Comparison of ENCODE assay signal across 8 cellular contexts in the genomic region with DNA sequence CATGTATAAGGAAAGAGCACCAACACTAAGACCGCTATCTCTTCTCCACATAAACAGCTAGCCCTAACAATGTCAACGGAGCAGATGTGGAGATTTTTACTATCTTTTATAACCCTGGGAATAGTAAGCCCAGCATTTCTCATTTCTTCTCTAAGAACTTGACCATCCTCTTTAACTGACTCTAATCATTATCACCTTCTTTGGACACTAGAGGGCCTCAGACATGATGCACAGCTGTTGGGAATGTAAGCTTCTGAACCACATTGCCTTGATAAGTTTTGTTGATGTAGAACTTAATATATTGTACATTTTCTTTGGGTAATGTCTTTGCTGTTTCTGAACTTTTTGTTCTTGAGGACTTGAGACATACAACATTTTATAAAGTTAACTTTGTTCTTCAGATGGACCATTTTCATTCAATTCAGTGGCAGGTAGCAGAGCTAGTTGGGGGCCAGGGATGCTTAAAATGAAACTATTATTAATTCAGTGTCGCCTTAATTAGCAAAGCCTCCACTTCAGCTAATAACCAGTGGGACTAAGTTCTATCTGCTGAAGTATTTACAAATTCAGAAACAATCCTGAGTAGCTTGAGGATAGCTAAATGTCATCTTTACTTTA. TPM values are rescaled to one million over a fixed set of nuclear protein-coding genes. Genes with fewer than 3 reads are reported as not detected.
DNase-seq lines count a peak whose midpoint lies in the region; ATAC-seq and TF ChIP-seq lines count a peak whose summit lies in the region.

No MANE protein-coding gene starts in this region.

- H3F3A ChIP-seq in DOHH2 (ENCODE audit: control insufficient read depth, insufficient read depth) = 0 out of 2 replicates have a peak, but pooled peaks cover 5% of the 10 kb centered on the region

- H3K79me2 ChIP-seq in DOHH2 (ENCODE audit: control insufficient read depth, low read length) = peaks cover 4% of the 10 kb centered on the region

- no peak overlapping the region for H3K4me2 ChIP-seq in DOHH2 (ENCODE audit: low read length)

- WGBS in right lobe of liver (ENCODE audit: insufficient coverage, low coverage, low lambda C conversion rate, missing lambda C conversion rate) = 47% methylated on average over 3 of the region's 3 CpGs
- WGBS in aorta, 2 donors = 61 to 72% methylated on average over 3 of the region's 3 CpGs

- H3K27ac ChIP-seq in DOHH2 (ENCODE audit: low read depth, low read length) = no peak overlapping the region
- H3K27ac ChIP-seq in right lobe of liver = no peak overlapping the region
- no peak overlapping the region for H3K27ac ChIP-seq in aorta (ENCODE audit: low read depth in 1 of 2, low read length in 2 of 2)

- TF ChIP-seq POLR2A in right lobe of liver (IDR thresholded peaks at IDR 0.05) = no peak

- H3K4me3 ChIP-seq in DOHH2 (ENCODE audit: low read length) (no peak overlapping the region), right lobe of liver (no peak overlapping the region), aorta (ENCODE audit: low read length in 2 of 2) (no peak overlapping the region)

- H3K27me3 ChIP-seq in DOHH2 (ENCODE audit: control insufficient read depth, low read length) (no peaks in the 10 kb centered on the region), right lobe of liver (no peaks in the 10 kb centered on the region), aorta (ENCODE audit: control insufficient read depth in 1 of 2, insufficient read depth in 2 of 2, low read length in 1 of 2) (no peaks in the 10 kb centered on the region)

- H4K20me1 ChIP-seq in DOHH2 (ENCODE audit: control insufficient read depth, insufficient read depth, low read depth, low read length) = no peaks in the 10 kb centered on the region

- H3K4me1 ChIP-seq in DOHH2 (ENCODE audit: control insufficient read depth, low read length) = 0 out of 2 replicates have a peak, but pooled peaks cover 3% of the 10 kb centered on the region
- no peaks in the 10 kb centered on the region for H3K4me1 ChIP-seq in right lobe of liver
- H3K4me1 ChIP-seq in aorta (ENCODE audit: control insufficient read depth in 1 of 2, insufficient read depth in 2 of 2, low read length in 2 of 2) = no peaks in the 10 kb centered on the region

- TF ChIP-seq CTCF in DOHH2 (IDR thresholded peaks at IDR 0.05; ENCODE audit: low read depth, low read length, poor library complexity, severe bottlenecking) = peak; percentile 78
- peak; percentile 60 to 79 (median 68) for TF ChIP-seq CTCF in right lobe of liver (IDR thresholded peaks at IDR 0.05)

- H3K9me3 ChIP-seq in DOHH2 (ENCODE audit: control insufficient read depth, insufficient read depth, low read length) = no peaks in the 10 kb centered on the region
- H3K9me3 ChIP-seq in right lobe of liver = no peaks in the 10 kb centered on the region
- H3K9me3 ChIP-seq in aorta (ENCODE audit: control insufficient read depth, low read length) = no peaks in the 10 kb centered on the region

- ATAC-seq in GM19468 (IDR thresholded peaks at IDR 0.05; ENCODE audit: extremely low read depth, unreplicated experiment) (peak; percentile 69), HG03469 (IDR thresholded peaks at IDR 0.05; ENCODE audit: unreplicated experiment) (peak; percentile 84), right lobe of liver (peak; percentile 88 to 96 (median 89)), aorta (ENCODE audit: low FRiP score) (peak; percentile 77)

- H3K9me2 ChIP-seq in DOHH2 (replicated peaks; ENCODE audit: control insufficient read depth, low read length) = no peaks in the 10 kb centered on the region

- intact Hi-C loops in right lobe of liver (cut with DNase I) (no loop called here), aorta (cut with DNase I) (loop anchor here in 1 of 2 donors (5.0 kb wide), 1 partner anchor 53 kb away; no protein-coding TSS in a partner anchor)

- DNase-seq in NCI-H748 (lab: John Stamatoyannopoulos, UW; ENCODE audit: unreplicated experiment) = peak; percentile 63
- DNase-seq in central memory CD4-positive, alpha-beta T cell = peak; percentile 22
- DNase-seq in right lobe of liver = no peak
- DNase-seq in aorta = no peak
- no peak for DNase-seq in ecto neural progenitor cell (ENCODE audit: low spot score)

- H3K36me3 ChIP-seq in DOHH2 (ENCODE audit: control insufficient read depth, low read length) = peaks cover 51% of the 10 kb centered on the region
- H3K36me3 ChIP-seq in right lobe of liver = peaks cover 0 to 21% (median 5%) of the 10 kb centered on the region in 4 donors
- H3K36me3 ChIP-seq in aorta (ENCODE audit: control insufficient read depth in 1 of 2, insufficient read depth in 2 of 2, low read length in 1 of 2) = peaks cover 2 to 3% of the 10 kb centered on the region in 2 donors

RNA-seq across cellular contexts. Expression of gene TAGLN3, which starts 9.6 kb away (rescaled TPM):
- total RNA-seq in right lobe of liver (not detected), aorta (not detected)
- polyA plus RNA-seq in aorta = not detected

RNA-seq across cellular contexts. Expression of gene ABHD10, which starts 10.3 kb away (rescaled TPM):
- total RNA-seq in right lobe of liver (10 to 100 TPM; 16.7 to 25.2 (median 20.8) TPM), aorta (10 to 100 TPM; 14.1 to 21.6 TPM)
- polyA plus RNA-seq in aorta = 10 to 100 TPM in 1 of 2 donors, 1 to 10 TPM in 1; 8.6 to 11.7 TPM

RNA-seq across cellular contexts. Expression of gene TMPRSS7, which starts 45.4 kb away (rescaled TPM):
- total RNA-seq in right lobe of liver (not detected), aorta (not detected)
- not detected for polyA plus RNA-seq in aorta

Comparison
In these comparisons a context has a peak if more than half of its experiments do, and no peak if none do; other contexts are left out.
1. DNase-seq: peak in NCI-H748 (single experiment) and central memory CD4-positive, alpha-beta T cell (single experiment); none in right lobe of liver (0 of 3), aorta (0 of 2) and ecto neural progenitor cell (single experiment).
2. Peak in every context shown above with its lines, with median percentiles within 50 percentile points of each other: ATAC-seq.